8 cellular contexts compared by ENCODE assay signal in the genomic region with DNA sequence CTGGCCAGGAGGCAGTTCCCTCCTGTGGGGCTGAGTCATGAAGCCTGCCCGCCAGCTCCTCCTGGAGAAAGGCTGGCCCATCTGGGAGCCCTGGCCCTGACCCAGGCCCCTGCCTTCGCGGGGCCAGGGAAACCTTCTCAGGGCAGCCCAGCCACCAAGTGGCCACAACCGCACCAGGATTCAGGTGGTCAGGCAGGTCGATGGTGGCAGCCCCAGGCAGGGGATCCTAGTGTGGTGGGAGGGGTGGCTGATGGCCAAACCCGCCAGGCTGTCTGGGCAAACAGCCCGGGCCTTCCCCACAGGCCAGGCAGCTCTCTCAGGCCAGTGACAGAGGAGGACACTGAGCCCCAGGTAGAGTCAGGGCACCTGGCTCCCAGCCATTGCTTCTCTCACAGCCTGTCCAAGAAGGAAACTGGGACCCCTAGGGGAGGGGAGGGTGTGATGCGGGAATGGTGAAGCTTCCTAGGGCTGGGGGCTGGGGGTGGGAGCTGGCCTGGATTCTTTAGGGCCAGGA. TPM values are rescaled to one million over a fixed set of nuclear protein-coding genes. Genes with fewer than 3 reads are reported as not detected.
A peak's percentile ranks its signal among the peaks of the same experiment; 100 is the strongest.
DNase-seq lines count a peak whose midpoint lies in the region; ATAC-seq and TF ChIP-seq lines count a peak whose summit lies in the region.

No MANE protein-coding gene starts in this region.

- H3K9me3 Mint-ChIP-seq in activated CD4-positive, alpha-beta memory T cell treated with anti-CD3 and anti-CD28 coated beads, Interleukin-2, amount 10 ng/mL, durations not matched to agents 7 days and 5 days = no peaks in the 10 kb centered on the region
- no peaks in the 10 kb centered on the region for H3K9me3 Mint-ChIP-seq in nephron

- H3K36me3 Mint-ChIP-seq in activated CD4-positive, alpha-beta memory T cell treated with anti-CD3 and anti-CD28 coated beads, Interleukin-2, amount 10 ng/mL, durations not matched to agents 7 days and 5 days (ENCODE audit: low read depth) = peaks cover 59% of the 10 kb centered on the region
- H3K36me3 Mint-ChIP-seq in nephron (ENCODE audit: low read depth) = no peaks in the 10 kb centered on the region

- no peaks in the 10 kb centered on the region for H3K27me3 ChIP-seq in BE2C
- H3K27me3 ChIP-seq in HUES48 (ENCODE audit: control insufficient read depth, insufficient read depth, low read length) = no peaks in the 10 kb centered on the region

- no peak overlapping the region for H3K9ac ChIP-seq in HUES48 (ENCODE audit: low read depth, low read length)

- H3K4me3 ChIP-seq in BE2C (ENCODE audit: low read depth, low read length) (peak overlapping the region; percentile 69; the same call in 1 of the 2 replicates), HUES48 (ENCODE audit: low read depth, low read length) (peak overlapping the region; percentile 10; the same call in 1 of the 2 replicates), fibroblast of villous mesenchyme (ENCODE audit: low read depth, low read length) (peak overlapping the region; percentile 80)

- peak overlapping the region; percentile 72 for H3K27ac ChIP-seq in HUES48 (ENCODE audit: low read depth, low read length)

- no peaks in the 10 kb centered on the region for H3K36me3 ChIP-seq in BE2C
- peaks cover 9% of the 10 kb centered on the region; the same call in 1 of the 2 replicates for H3K36me3 ChIP-seq in HUES48 (ENCODE audit: control insufficient read depth, insufficient read depth, low read length)

- no peak for ATAC-seq in GM18517 (IDR thresholded peaks at IDR 0.05; ENCODE audit: unreplicated experiment)

- peak overlapping the region; percentile 86 for H3K27ac Mint-ChIP-seq in activated CD4-positive, alpha-beta memory T cell treated with anti-CD3 and anti-CD28 coated beads, Interleukin-2, amount 10 ng/mL, durations not matched to agents 7 days and 5 days
- no peak overlapping the region for H3K27ac Mint-ChIP-seq in nephron

- H3K27me3 Mint-ChIP-seq in activated CD4-positive, alpha-beta memory T cell treated with anti-CD3 and anti-CD28 coated beads, Interleukin-2, amount 10 ng/mL, durations not matched to agents 7 days and 5 days = no peaks in the 10 kb centered on the region
- H3K27me3 Mint-ChIP-seq in nephron (ENCODE audit: low read depth) = no peaks in the 10 kb centered on the region

- H3K4me1 Mint-ChIP-seq in activated CD4-positive, alpha-beta memory T cell treated with anti-CD3 and anti-CD28 coated beads, Interleukin-2, amount 10 ng/mL, durations not matched to agents 7 days and 5 days = peaks cover 76% of the 10 kb centered on the region
- H3K4me1 Mint-ChIP-seq in nephron = peaks cover 25% of the 10 kb centered on the region

- peak overlapping the region; percentile 95 for H3K4me3 Mint-ChIP-seq in activated CD4-positive, alpha-beta memory T cell treated with anti-CD3 and anti-CD28 coated beads, Interleukin-2, amount 10 ng/mL, durations not matched to agents 7 days and 5 days
- H3K4me3 Mint-ChIP-seq in nephron = peak overlapping the region; percentile 95 to 99 (median 99)

- DNase-seq in BE2C (peak; percentile 43), fibroblast of villous mesenchyme (ENCODE audit: low read depth) (peak; percentile 87), mesenteric fat pad (ENCODE audit: low spot score) (no peak), DMS79 (lab: John Stamatoyannopoulos, UW) (no peak)
- DNase-seq in activated CD4-positive, alpha-beta memory T cell treated with anti-CD3 and anti-CD28 coated beads, Interleukin-2, amount 10 ng/mL, durations not matched to agents 7 days and 5 days = no peak

- CTCF ChIA-PET in activated CD4-positive, alpha-beta memory T cell treated with anti-CD3 and anti-CD28 coated beads, Interleukin-2, amount 10 ng/mL, durations not matched to agents 7 days and 5 days (lab: Charles Lee) = interaction anchor here (0.8 to 9.0 kb wide), 11 partner anchors 11 to 236 kb away, joined by 3 to 147 read pairs (median 5); a partner anchor contains a TSS

- POLR2A ChIA-PET in activated CD4-positive, alpha-beta memory T cell treated with anti-CD3 and anti-CD28 coated beads, Interleukin-2, amount 10 ng/mL, durations not matched to agents 7 days and 5 days (lab: Charles Lee) = interaction anchor here (0.7 to 21.6 kb wide), 6 partner anchors 16 to 211 kb away, joined by 3 to 1001 read pairs (median 62); a partner anchor contains a TSS

- TF ChIP-seq CTCF in BE2C (IDR thresholded peaks at IDR 0.05; ENCODE audit: low read depth, low read length) (no peak), fibroblast of villous mesenchyme (IDR thresholded peaks at IDR 0.05; ENCODE audit: insufficient read depth, low read depth, low read length) (peak; percentile 8), nephron (IDR thresholded peaks at IDR 0.05; ENCODE audit: unreplicated experiment in 3 of 3) (no peak)

- H3K4me1 ChIP-seq in BE2C (peaks cover 7% of the 10 kb centered on the region), HUES48 (ENCODE audit: control insufficient read depth, insufficient read depth, low read length) (peaks cover 30% of the 10 kb centered on the region)

- H3K9me3 ChIP-seq in BE2C (no peaks in the 10 kb centered on the region), HUES48 (ENCODE audit: control insufficient read depth, insufficient read depth, low read length) (no peaks in the 10 kb centered on the region)

RNA-seq across cellular contexts. Expression of a gene that starts 1.2 kb away (rescaled TPM):
- polyA plus RNA-seq in BE2C (2012; ENCODE audit: insufficient read depth, insufficient read length, low read depth) = 72.0 TPM
- total RNA-seq in activated CD4-positive, alpha-beta memory T cell treated with anti-CD3 and anti-CD28 coated beads, Interleukin-2, amount 10 ng/mL, durations not matched to agents 7 days and 5 days = 100 to 1,000 TPM; 118 to 119 TPM
- total RNA-seq in fibroblast of villous mesenchyme = 75.6 and 130 TPM in 2 replicates
- 52.4 TPM for total RNA-seq in mesenteric fat pad

RNA-seq across cellular contexts. Expression of a gene that starts 7.8 kb away (rescaled TPM):
- polyA plus RNA-seq in BE2C (2012; ENCODE audit: insufficient read depth, insufficient read length, low read depth) = 5.6 TPM
- 100 to 1,000 TPM; 123 to 124 TPM for total RNA-seq in activated CD4-positive, alpha-beta memory T cell treated with anti-CD3 and anti-CD28 coated beads, Interleukin-2, amount 10 ng/mL, durations not matched to agents 7 days and 5 days
- 19.0 and 20.3 TPM in 2 replicates for total RNA-seq in fibroblast of villous mesenchyme
- total RNA-seq in mesenteric fat pad = 26.8 TPM

RNA-seq across cellular contexts. Expression of a gene that starts 12.3 kb away (rescaled TPM):
- polyA plus RNA-seq in BE2C (2012; ENCODE audit: insufficient read depth, insufficient read length, low read depth) = not detected
- under 1 TPM; 0.55 to 0.83 TPM for total RNA-seq in activated CD4-positive, alpha-beta memory T cell treated with anti-CD3 and anti-CD28 coated beads, Interleukin-2, amount 10 ng/mL, durations not matched to agents 7 days and 5 days
- total RNA-seq in fibroblast of villous mesenchyme = not detected in 2 replicates
- total RNA-seq in mesenteric fat pad = 0.19 TPM

RNA-seq across cellular contexts. Expression of a gene that starts 39.8 kb away (rescaled TPM):
- polyA plus RNA-seq in BE2C (2012; ENCODE audit: insufficient read depth, insufficient read length, low read depth) = 33.2 TPM
- 10 to 100 TPM; 62.1 to 62.6 TPM for total RNA-seq in activated CD4-positive, alpha-beta memory T cell treated with anti-CD3 and anti-CD28 coated beads, Interleukin-2, amount 10 ng/mL, durations not matched to agents 7 days and 5 days
- 42.5 and 52.2 TPM in 2 replicates for total RNA-seq in fibroblast of villous mesenchyme
- 134 TPM for total RNA-seq in mesenteric fat pad

RNA-seq across cellular contexts. Expression of a gene that starts 40.7 kb away (rescaled TPM):
- polyA plus RNA-seq in BE2C (2012; ENCODE audit: insufficient read depth, insufficient read length, low read depth) = 64.6 TPM
- total RNA-seq in activated CD4-positive, alpha-beta memory T cell treated with anti-CD3 and anti-CD28 coated beads, Interleukin-2, amount 10 ng/mL, durations not matched to agents 7 days and 5 days = 100 to 1,000 TPM; 131 TPM
- 51.2 and 68.2 TPM in 2 replicates for total RNA-seq in fibroblast of villous mesenchyme
- total RNA-seq in mesenteric fat pad = 52.7 TPM

Comparison
In these comparisons a context has a peak if more than half of its experiments do, and no peak if none do; other contexts are left out.
1. DNase-seq: peak in BE2C (single experiment) and fibroblast of villous mesenchyme (single experiment); none in activated CD4-positive, alpha-beta memory T cell treated with anti-CD3 and anti-CD28 coated beads, Interleukin-2, amount 10 ng/mL, durations not matched to agents 7 days and 5 days (single experiment), mesenteric fat pad (single experiment) and DMS79 (single experiment).
2. H3K4me3 ChIP-seq: peak in every context shown above with its lines; median percentile 80 in fibroblast of villous mesenchyme; 69 in BE2C; 10 in HUES48.